In genomic region chr12:64595863-64596793, GRCh38 we compare ENCODE assay signal across 19 cellular contexts. TPM values are rescaled to one million over a fixed set of nuclear protein-coding genes. Genes with fewer than 3 reads are reported as not detected.
DNase-seq lines count a peak whose midpoint lies in the region; ATAC-seq and TF ChIP-seq lines count a peak whose summit lies in the region.
"Had no signal": no experiment of that assay in that cellular context is flagged by ENCODE, and none has a peak within 500 bp of the region (broad histone marks: within the 10 kb centered on the region; RNA-seq: fewer than 3 reads in every experiment).

No MANE protein-coding gene starts in this region.

- peaks cover 12% of the 10 kb centered on the region for H3K4me1 ChIP-seq in GM23338 (ENCODE audit: insufficient read depth)
- peaks cover 0 to 1% of the 10 kb centered on the region in 2 donors for H3K4me1 ChIP-seq in lung (ENCODE audit: control insufficient read depth in 2 of 2, insufficient read depth in 2 of 2, low read length in 2 of 2)
- H3K4me1 ChIP-seq: ascending aorta, tibial artery had no signal

- H3K4me3 Mint-ChIP-seq in GM23338: no peak overlapping the region
- no peak overlapping the region for H3K4me3 Mint-ChIP-seq in T-helper 17 cell
- H3K4me3 Mint-ChIP-seq in mesothelial cell of epicardium: no peak overlapping the region
- H3K4me3 Mint-ChIP-seq: immature natural killer cell, memory B cell had no signal

- H4K20me1 ChIP-seq in GM23338 (replicated peaks; ENCODE audit: insufficient read depth): no peaks in the 10 kb centered on the region

- no peaks in the 10 kb centered on the region for H3K36me3 Mint-ChIP-seq in GM23338 (ENCODE audit: low read depth)
- H3K36me3 Mint-ChIP-seq in T-helper 17 cell (ENCODE audit: low read depth): peaks cover 3% of the 10 kb centered on the region
- H3K36me3 Mint-ChIP-seq in mesothelial cell of epicardium: no peaks in the 10 kb centered on the region
- H3K36me3 Mint-ChIP-seq: memory B cell had no signal

- no peak for ATAC-seq in GM23338
- ATAC-seq in T-helper 17 cell: no peak
- ATAC-seq in lung (ENCODE audit: insufficient read depth, low FRiP score): peak; percentile 53
- no peak for ATAC-seq in HG03045 (IDR thresholded peaks at IDR 0.05; ENCODE audit: unreplicated experiment)

- TF ChIP-seq CTCF in GM23338 (conservative IDR thresholded peaks at IDR 0.05; ENCODE audit: low read depth in 2 of 2): no peak
- TF ChIP-seq CTCF in lung (IDR thresholded peaks at IDR 0.05; ENCODE audit: control extremely low read depth, extremely low read depth): no peak
- no peak for TF ChIP-seq CTCF in mesothelial cell of epicardium (IDR thresholded peaks at IDR 0.05; ENCODE audit: unreplicated experiment)

- H3K9me3 Mint-ChIP-seq in GM23338: no peaks in the 10 kb centered on the region; the same call in 2 of the 3 replicates
- no peaks in the 10 kb centered on the region for H3K9me3 Mint-ChIP-seq in mesothelial cell of epicardium
- H3K9me3 Mint-ChIP-seq: memory B cell had no signal

- H3K9me2 ChIP-seq in GM23338 (ENCODE audit: insufficient read depth): no peaks in the 10 kb centered on the region

- no peaks in the 10 kb centered on the region for H3K36me3 ChIP-seq in GM23338 (ENCODE audit: insufficient read depth)
- no peaks in the 10 kb centered on the region for H3K36me3 ChIP-seq in lung (ENCODE audit: control insufficient read depth in 2 of 2, insufficient read depth in 2 of 2, low read length in 2 of 2)
- H3K36me3 ChIP-seq: ascending aorta, heart right ventricle, tibial artery had no signal

- H3K27me3 Mint-ChIP-seq in GM23338 (ENCODE audit: insufficient read depth, low read depth, poor library complexity) (peaks cover 2% of the 10 kb centered on the region), T-helper 17 cell (no peaks in the 10 kb centered on the region), mesothelial cell of epicardium (ENCODE audit: low read depth) (no peaks in the 10 kb centered on the region)
- H3K27me3 Mint-ChIP-seq: memory B cell had no signal

- H2AFZ ChIP-seq in GM23338: peak overlapping the region; percentile 29

- DNase-seq in AML-193 (lab: John Stamatoyannopoulos, UW) (peak; percentile 51 to 79), GM23338 (ENCODE audit: low spot score) (no peak), T-helper 17 cell (no peak), lung (ENCODE audit: low spot score) (no peak), mesothelial cell of epicardium (ENCODE audit: low spot score in 2 of 2, unreplicated experiment in 2 of 2) (no peak), NCI-H524 (lab: John Stamatoyannopoulos, UW) (no peak), NCI-H1417 (lab: John Stamatoyannopoulos, UW) (no peak)
- DNase-seq: activated CD4-positive, alpha-beta T cell treated with anti-CD3 and anti-CD28 coated beads, Interleukin-2, amount 50 U/mL, for 1 hour; activated naive CD4-positive, alpha-beta T cell; COR-L47; EL; heart right ventricle; immature natural killer cell; NCI-H82; SW 1271; tibial artery had no signal

- H3K4me2 ChIP-seq in GM23338: no peak overlapping the region

- H3K79me2 ChIP-seq in GM23338 (replicated peaks; ENCODE audit: insufficient read depth): no peaks in the 10 kb centered on the region

- H3F3A ChIP-seq in GM23338 (replicated peaks; ENCODE audit: low read depth): no peaks in the 10 kb centered on the region

- H3K9me3 ChIP-seq in T-helper 17 cell (ENCODE audit: control insufficient read depth, low read length, poor library complexity, severe bottlenecking) (no peaks in the 10 kb centered on the region), lung (ENCODE audit: control insufficient read depth in 2 of 2, insufficient read depth in 1 of 2, low read length in 1 of 2) (peaks cover 0 to 2% of the 10 kb centered on the region in 2 donors)
- H3K9me3 ChIP-seq: ascending aorta, heart right ventricle, tibial artery had no signal

- peaks cover 29% of the 10 kb centered on the region for H3K4me1 Mint-ChIP-seq in GM23338
- peaks cover 39% of the 10 kb centered on the region for H3K4me1 Mint-ChIP-seq in T-helper 17 cell
- H3K4me1 Mint-ChIP-seq in mesothelial cell of epicardium: peaks cover 3% of the 10 kb centered on the region
- H3K4me1 Mint-ChIP-seq: memory B cell had no signal

- H3K27ac Mint-ChIP-seq in GM23338: no peak overlapping the region
- H3K27ac Mint-ChIP-seq in T-helper 17 cell: peak overlapping the region; percentile 86
- H3K27ac Mint-ChIP-seq in mesothelial cell of epicardium: no peak overlapping the region
- H3K27ac Mint-ChIP-seq: immature natural killer cell, memory B cell had no signal

- no peak overlapping the region for H3K4me3 ChIP-seq in GM23338
- no peak overlapping the region for H3K4me3 ChIP-seq in lung
- H3K4me3 ChIP-seq: ascending aorta, heart right ventricle, tibial artery had no signal

- 61 to 75% methylated on average over 6 of the region's 6 CpGs for WGBS in lung, 2 donors

- H3K27me3 ChIP-seq in GM23338 (ENCODE audit: insufficient read depth): no peaks in the 10 kb centered on the region
- no peaks in the 10 kb centered on the region for H3K27me3 ChIP-seq in lung (ENCODE audit: control insufficient read depth, insufficient read depth)
- H3K27me3 ChIP-seq: ascending aorta, heart right ventricle, tibial artery had no signal

- H3K27ac ChIP-seq in GM23338 (ENCODE audit: low read depth): no peak overlapping the region
- no peak overlapping the region for H3K27ac ChIP-seq in lung (ENCODE audit: low read depth in 1 of 2, low read length in 1 of 2)
- H3K27ac ChIP-seq: ascending aorta, tibial artery had no signal

TF ChIP-seq in GM23338, 12 proteins besides CTCF, POLR2A, EP300 and RAD21:
- TF ChIP-seq EZH2phosphoT487 (IDR thresholded peaks at IDR 0.05; ENCODE audit: unreplicated experiment) (no peak), ETS1 (IDR thresholded peaks at IDR 0.05) (no peak), EZH2 (IDR thresholded peaks at IDR 0.05; ENCODE audit: low read depth, unreplicated experiment) (no peak), ZNF114 (CRISPR knock-in tag; IDR thresholded peaks at IDR 0.05) (no peak), NANOG (IDR thresholded peaks at IDR 0.05; ENCODE audit: borderline replicate concordance) (no peak), POLR2AphosphoS5 (IDR thresholded peaks at IDR 0.05; ENCODE audit: low read depth) (no peak)

RNA-seq across cellular contexts. Expression of gene RASSF3, which starts 14.2 kb away (rescaled TPM):
- 39.6 and 48.1 TPM in 2 replicates for total RNA-seq in GM23338 (2014; rRNA removed; shearing (Covaris generic))
- 20.6 and 21.3 TPM in 2 replicates for polyA plus RNA-seq in GM23338 (2016; fragmentation: Nextera tagmentation; extraction: Ambion mirVana)
- 100 to 1,000 TPM; 114 to 116 TPM for total RNA-seq in T-helper 17 cell
- total RNA-seq in lung: 10 to 100 TPM; 31.5 to 60.9 TPM
- polyA plus RNA-seq in lung: 10 to 100 TPM; 26.7 to 35.4 TPM
- 16.3 to 18.8 TPM (median 16.3 TPM) in 3 replicates for total RNA-seq in mesothelial cell of epicardium

Comparison
In these comparisons a context has a peak if more than half of its experiments do, and no peak if none do; other contexts are left out.
1. DNase-seq: peak in AML-193 (2 of 2); none in GM23338 (single experiment), T-helper 17 cell (0 of 3), lung (single experiment), mesothelial cell of epicardium (0 of 2), NCI-H524 (0 of 2) and NCI-H1417 (0 of 3).